In the genomic region with DNA sequence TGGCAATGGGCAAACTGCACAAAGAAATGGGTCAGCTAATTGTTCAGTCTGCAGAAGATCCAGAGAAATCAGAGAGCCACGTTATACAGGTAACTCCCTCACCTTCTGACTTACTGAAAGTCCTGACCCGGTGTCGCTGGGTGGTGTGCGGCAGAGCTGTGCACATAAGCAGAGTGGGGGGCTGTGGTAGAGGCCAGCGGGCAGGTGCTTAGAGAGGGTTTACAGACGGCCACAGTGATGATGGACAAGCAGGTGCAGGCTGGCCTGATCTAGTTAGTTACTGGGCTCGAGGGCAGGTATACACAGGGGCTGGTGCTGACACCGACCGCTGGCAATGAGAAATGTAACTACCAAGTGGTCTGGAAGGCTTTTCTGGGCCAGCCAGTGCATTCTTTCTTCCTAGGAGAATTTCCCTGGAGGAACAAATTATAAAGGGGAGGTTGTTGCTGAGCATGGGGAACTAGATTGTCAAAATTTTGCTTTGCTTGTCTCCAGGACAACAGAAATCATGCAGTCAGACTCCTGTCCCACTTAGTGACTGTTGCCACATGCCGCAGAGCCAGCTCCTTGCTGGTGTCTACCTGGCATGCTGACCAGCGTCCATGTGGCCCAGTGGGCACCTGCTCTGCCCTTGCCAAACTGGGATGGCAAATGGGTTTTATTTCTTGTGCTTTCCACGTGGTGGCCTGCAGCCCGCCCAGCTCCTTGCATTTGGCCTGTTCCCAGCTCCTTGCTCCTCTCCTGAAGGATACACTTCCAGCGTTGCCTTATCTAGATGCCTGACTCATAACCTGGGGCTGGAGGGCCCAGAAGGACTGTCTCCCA, we compare ENCODE assay signal across 11 cellular contexts. TPM values are rescaled to one million over a fixed set of nuclear protein-coding genes. Genes with fewer than 3 reads are reported as not detected.
DNase-seq lines count a peak whose midpoint lies in the region; ATAC-seq and TF ChIP-seq lines count a peak whose summit lies in the region.
"Had no signal": no experiment of that assay in that cellular context is flagged by ENCODE, and none has a peak within 500 bp of the region (broad histone marks: within the 10 kb centered on the region; RNA-seq: fewer than 3 reads in every experiment).

No MANE protein-coding gene starts in this region.

- no peaks in the 10 kb centered on the region for H3K79me2 ChIP-seq in H9 (ENCODE audit: insufficient read depth, low read length)

- H3K4me3 ChIP-seq in gastroesophageal sphincter, result no peak overlapping the region

- H3K14ac ChIP-seq in H9 (ENCODE audit: insufficient read depth, low read length), result no peak overlapping the region

- H3K27ac ChIP-seq in gastroesophageal sphincter (peak overlapping the region in 1 of 4 donors; percentile 40), H9 (ENCODE audit: insufficient read length, low read depth, low read length) (no peak overlapping the region)

- no peak overlapping the region for H3T11ph ChIP-seq in H9 (ENCODE audit: low read length)

- H3K9ac ChIP-seq in H9 (ENCODE audit: extremely low read depth, insufficient read length, low read length), result no peak overlapping the region

- TF ChIP-seq CTCF in gastroesophageal sphincter (IDR thresholded peaks at IDR 0.05), result no peak
- no peak for TF ChIP-seq CTCF in H9 (conservative IDR thresholded peaks at IDR 0.05)

- H3K9me3 ChIP-seq in gastroesophageal sphincter (no peaks in the 10 kb centered on the region), H9 (ENCODE audit: control insufficient read depth, low read depth, low read length) (no peaks in the 10 kb centered on the region)

- 73 to 85% methylated on average over 2 to 4 of the region's 14 CpGs for WGBS in gastroesophageal sphincter (ENCODE audit: low coverage in 1 of 2), 2 donors
- WGBS in H9 (ENCODE audit: extremely low coverage, insufficient read length, low lambda C conversion rate), result no CpG with 5 or more reads among the region's 14 CpGs

- H4K8ac ChIP-seq in H9 (replicated peaks; ENCODE audit: insufficient read length, low read depth, low read length), result no peak overlapping the region

- H2BK20ac ChIP-seq in H9 (ENCODE audit: low read depth, low read length, poor library complexity, severe bottlenecking), result no peak overlapping the region

- no peak overlapping the region for H3K4ac ChIP-seq in H9 (ENCODE audit: low read depth, low read length)

- H3K18ac ChIP-seq in H9 (ENCODE audit: insufficient read length, low read depth, low read length), result no peak overlapping the region

- H4K20me1 ChIP-seq in H9 (ENCODE audit: control insufficient read depth, insufficient read depth, insufficient read length), result no peaks in the 10 kb centered on the region

- no peak overlapping the region for H2BK5ac ChIP-seq in H9 (ENCODE audit: insufficient read length, low read length)

- H3K4me3 Mint-ChIP-seq in activated T-cell treated with anti-CD3 and anti-CD28 coated beads, Interleukin-2, amount 50 U/mL, for 72 hours, result peak overlapping the region; percentile 86 to 94
- no peak overlapping the region for H3K4me3 Mint-ChIP-seq in H9

- H3K4me1 ChIP-seq in gastroesophageal sphincter, result no peaks in the 10 kb centered on the region
- no peaks in the 10 kb centered on the region for H3K4me1 ChIP-seq in H9 (ENCODE audit: insufficient read depth, low read length)

- peaks cover 1 to 2% of the 10 kb centered on the region in 2 donors for H3K9me3 Mint-ChIP-seq in activated T-cell treated with anti-CD3 and anti-CD28 coated beads, Interleukin-2, amount 50 U/mL, for 72 hours
- peaks cover 3 to 4% of the 10 kb centered on the region in 2 donors for H3K9me3 Mint-ChIP-seq in activated naive CD4-positive, alpha-beta T cell treated with anti-CD3 and anti-CD28 coated beads, Interleukin-2, amount 50 U/mL, for 72 hours
- no peaks in the 10 kb centered on the region for H3K9me3 Mint-ChIP-seq in H9

- DNase-seq in activated T-cell treated with anti-CD3 and anti-CD28 coated beads, Interleukin-2, amount 50 U/mL, for 72 hours, result no peak
- no peak for DNase-seq in activated T-cell treated with anti-CD3 and anti-CD28 coated beads, Interleukin-2, amount 50 U/mL, for 1 hour
- no peak for DNase-seq in activated naive CD4-positive, alpha-beta T cell treated with anti-CD3 and anti-CD28 coated beads, Interleukin-2, amount 50 U/mL, for 72 hours (ENCODE audit: low spot score in 2 of 2)
- no peak for DNase-seq in left lobe of liver (ENCODE audit: low spot score)
- peak; percentile 50 for DNase-seq in superior temporal gyrus (ENCODE audit: extremely low spot score)
- DNase-seq in H9, result no peak
- DNase-seq: NCI-H187, PC-3, WERI-Rb-1 had no signal

- H3K36me3 ChIP-seq in gastroesophageal sphincter, result peaks cover 0 to 65% of the 10 kb centered on the region in 2 donors

- H4K5ac ChIP-seq in H9 (ENCODE audit: insufficient read length, low read depth, low read length), result no peak overlapping the region

- no peak overlapping the region for H2AFZ ChIP-seq in H9 (ENCODE audit: low read length)

- H3K79me1 ChIP-seq in H9 (ENCODE audit: insufficient read depth, low read depth, low read length, poor library complexity, severe bottlenecking), result no peaks in the 10 kb centered on the region

- no peak for ATAC-seq in activated T-cell treated with anti-CD3 and anti-CD28 coated beads, Interleukin-2, amount 50 U/mL, for 72 hours (replicated peaks in 1 of 2)
- ATAC-seq in activated naive CD4-positive, alpha-beta T cell treated with anti-CD3 and anti-CD28 coated beads, Interleukin-2, amount 50 U/mL, for 72 hours, result no peak
- ATAC-seq in left lobe of liver, result peak; percentile 10
- ATAC-seq in GM19452 (IDR thresholded peaks at IDR 0.05; ENCODE audit: unreplicated experiment), result no peak
- ATAC-seq in gastroesophageal sphincter, result no peak
- ATAC-seq: PC-3 had no signal

- no peak for TF ChIP-seq EP300 in gastroesophageal sphincter (IDR thresholded peaks at IDR 0.05)

- H2BK120ac ChIP-seq in H9 (ENCODE audit: low read depth, low read length, poor library complexity, severe bottlenecking), result no peak overlapping the region

- H3K27me3 ChIP-seq in gastroesophageal sphincter (no peaks in the 10 kb centered on the region), H9 (ENCODE audit: insufficient read depth, low read length) (no peaks in the 10 kb centered on the region)

- H3K4me2 ChIP-seq in H9 (ENCODE audit: insufficient read depth, insufficient read length, low read length), result no peak overlapping the region

- H3K23ac ChIP-seq in H9 (ENCODE audit: insufficient read length, low read depth, low read length), result no peak overlapping the region

- H3K4me1 Mint-ChIP-seq in activated T-cell treated with anti-CD3 and anti-CD28 coated beads, Interleukin-2, amount 50 U/mL, for 72 hours (ENCODE audit: low read depth), result peaks cover 70% of the 10 kb centered on the region
- no peaks in the 10 kb centered on the region for H3K4me1 Mint-ChIP-seq in H9

- H3K27ac Mint-ChIP-seq in activated T-cell treated with anti-CD3 and anti-CD28 coated beads, Interleukin-2, amount 50 U/mL, for 72 hours, result peak overlapping the region; percentile 99
- peak overlapping the region; percentile 94 to 99 for H3K27ac Mint-ChIP-seq in activated naive CD4-positive, alpha-beta T cell treated with anti-CD3 and anti-CD28 coated beads, Interleukin-2, amount 50 U/mL, for 72 hours
- H3K27ac Mint-ChIP-seq in H9, result no peak overlapping the region

- TF ChIP-seq POLR2A in gastroesophageal sphincter (IDR thresholded peaks at IDR 0.05), result no peak

- no peak overlapping the region for H3K56ac ChIP-seq in H9 (ENCODE audit: insufficient read length, low read depth, low read length)

- H4K91ac ChIP-seq in H9 (ENCODE audit: insufficient read length, low read depth, low read length), result no peak overlapping the region

- H3K36me3 Mint-ChIP-seq in activated T-cell treated with anti-CD3 and anti-CD28 coated beads, Interleukin-2, amount 50 U/mL, for 72 hours (ENCODE audit: insufficient read depth in 2 of 2), result peaks cover 30 to 54% of the 10 kb centered on the region in 2 donors
- H3K36me3 Mint-ChIP-seq in activated naive CD4-positive, alpha-beta T cell treated with anti-CD3 and anti-CD28 coated beads, Interleukin-2, amount 50 U/mL, for 72 hours, result peaks cover 36 to 57% of the 10 kb centered on the region in 2 donors
- peaks cover 31 to 66% (median 60%) of the 10 kb centered on the region in 3 experiments for H3K36me3 Mint-ChIP-seq in H9 (ENCODE audit: insufficient read depth in 1 of 3, low read depth in 3 of 3)

- H3K27me3 Mint-ChIP-seq in activated T-cell treated with anti-CD3 and anti-CD28 coated beads, Interleukin-2, amount 50 U/mL, for 72 hours (ENCODE audit: low read depth), result no peaks in the 10 kb centered on the region
- no peaks in the 10 kb centered on the region for H3K27me3 Mint-ChIP-seq in H9 (ENCODE audit: low read depth)

- no peak overlapping the region; the same call in 1 of the 2 replicates for H2BK15ac ChIP-seq in H9 (ENCODE audit: low read depth, low read length)

- no peaks in the 10 kb centered on the region for H3K23me2 ChIP-seq in H9 (ENCODE audit: insufficient read length, low read depth, low read length, poor library complexity, severe bottlenecking)

- H2AK5ac ChIP-seq in H9 (ENCODE audit: insufficient read length, low read length), result no peak overlapping the region

- no peak overlapping the region for H2BK12ac ChIP-seq in H9 (ENCODE audit: insufficient read length, low read depth, low read length)

RNA-seq across cellular contexts. Expression of a gene that starts 28.8 kb away (rescaled TPM):
- total RNA-seq in activated T-cell treated with anti-CD3 and anti-CD28 coated beads, Interleukin-2, amount 50 U/mL, for 72 hours, result 10 to 100 TPM; 39.4 to 41.3 TPM
- total RNA-seq in activated naive CD4-positive, alpha-beta T cell treated with anti-CD3 and anti-CD28 coated beads, Interleukin-2, amount 50 U/mL, for 72 hours, result 10 to 100 TPM; 10.3 to 23.0 TPM
- total RNA-seq in left lobe of liver (23.1 TPM), gastroesophageal sphincter (10 to 100 TPM; 23.0 to 42.5 (median 30.2) TPM), H9 (2021) (62.7 and 63.2 TPM in 2 replicates)

RNA-seq across cellular contexts. Expression of a gene that starts 32.8 kb away (rescaled TPM):
- total RNA-seq in activated T-cell treated with anti-CD3 and anti-CD28 coated beads, Interleukin-2, amount 50 U/mL, for 72 hours, result 10 to 100 TPM; 31.0 to 35.1 TPM
- total RNA-seq in activated naive CD4-positive, alpha-beta T cell treated with anti-CD3 and anti-CD28 coated beads, Interleukin-2, amount 50 U/mL, for 72 hours, result 10 to 100 TPM; 36.4 to 40.2 TPM
- total RNA-seq in left lobe of liver (17.8 TPM), gastroesophageal sphincter (10 to 100 TPM; 12.7 to 25.3 (median 17.1) TPM), H9 (2021) (21.9 and 24.9 TPM in 2 replicates)

RNA-seq across cellular contexts. Expression of a gene that starts 45.9 kb away (rescaled TPM):
- total RNA-seq in activated T-cell treated with anti-CD3 and anti-CD28 coated beads, Interleukin-2, amount 50 U/mL, for 72 hours, result 100 to 1,000 TPM; 125 to 134 TPM
- 100 to 1,000 TPM; 222 to 246 TPM for total RNA-seq in activated naive CD4-positive, alpha-beta T cell treated with anti-CD3 and anti-CD28 coated beads, Interleukin-2, amount 50 U/mL, for 72 hours
- total RNA-seq in left lobe of liver (157 TPM), gastroesophageal sphincter (100 to 1,000 TPM; 140 to 289 (median 164) TPM), H9 (2021) (181 TPM in 2 replicates)

RNA-seq across cellular contexts. Expression of a gene that starts 52.1 kb away (rescaled TPM):
- total RNA-seq in activated T-cell treated with anti-CD3 and anti-CD28 coated beads, Interleukin-2, amount 50 U/mL, for 72 hours, result 100 to 1,000 TPM; 160 to 164 TPM
- 100 to 1,000 TPM; 125 to 129 TPM for total RNA-seq in activated naive CD4-positive, alpha-beta T cell treated with anti-CD3 and anti-CD28 coated beads, Interleukin-2, amount 50 U/mL, for 72 hours
- total RNA-seq in left lobe of liver (45.7 TPM), gastroesophageal sphincter (100 to 1,000 TPM; 124 to 149 (median 136) TPM), H9 (2021) (206 TPM in 2 replicates)

Comparison
In these comparisons a context has a peak if more than half of its experiments do, and no peak if none do; other contexts are left out.
1. H3K27ac Mint-ChIP-seq: peak in activated T-cell treated with anti-CD3 and anti-CD28 coated beads, Interleukin-2, amount 50 U/mL, for 72 hours (single experiment) and activated naive CD4-positive, alpha-beta T cell treated with anti-CD3 and anti-CD28 coated beads, Interleukin-2, amount 50 U/mL, for 72 hours (2 of 2); none in H9 (0 of 3).
2. H3K4me3 Mint-ChIP-seq: peak in activated T-cell treated with anti-CD3 and anti-CD28 coated beads, Interleukin-2, amount 50 U/mL, for 72 hours (2 of 2); none in H9 (0 of 2).